In the genomic region with DNA sequence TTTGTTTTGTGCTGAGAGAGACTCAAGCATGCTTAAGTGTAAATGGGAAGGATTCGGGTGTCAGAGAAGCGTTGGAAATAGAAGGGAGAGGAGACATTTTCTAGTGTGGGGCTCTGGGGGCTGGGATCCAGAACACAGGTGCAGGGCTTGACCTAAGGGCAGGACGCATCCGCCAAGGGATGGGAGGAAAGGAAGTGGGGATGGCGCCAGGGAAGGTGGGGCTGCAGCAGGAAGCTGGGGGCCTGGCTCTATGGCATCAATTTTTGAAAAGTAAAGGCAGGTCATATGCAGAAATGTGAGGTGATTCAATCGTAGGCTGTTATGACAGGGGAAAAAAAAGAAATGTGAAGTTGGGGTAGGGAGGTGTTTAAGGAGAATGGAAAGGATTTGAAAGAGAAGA, we compare ENCODE assay signal across 29 cellular contexts.
"Had no signal": no experiment of that assay in that cellular context is flagged by ENCODE, and none has a peak within 500 bp of the region (broad histone marks: within the 10 kb centered on the region; RNA-seq: fewer than 3 reads in every experiment).

No MANE protein-coding gene starts in this region.

- H3K36me3 Mint-ChIP-seq: activated naive CD8-positive, alpha-beta T cell treated with anti-CD3 and anti-CD28 coated beads, Interleukin-2, amount 10 ng/mL, durations not matched to agents 7 days and 5 days had no signal

- H3K9me3 ChIP-seq: ascending aorta, colonic mucosa had no signal

- H3K36me3 ChIP-seq: ascending aorta, cardiac muscle cell, colonic mucosa had no signal

- ATAC-seq: activated CD8-positive, alpha-beta T cell treated with anti-CD3 and anti-CD28 coated beads for 36 hours; activated T-cell treated with anti-CD3 and anti-CD28 coated beads, Interleukin-2, amount 50 U/mL, for 72 hours; activated T-helper 17 cell treated with anti-CD3 and anti-CD28 coated beads, Interleukin-2, amount 50 U/mL, for 72 hours had no signal

- H3K27me3 ChIP-seq: ascending aorta, cardiac muscle cell, colonic mucosa had no signal

- DNase-seq: activated CD4-positive, alpha-beta T cell treated with anti-CD3 and anti-CD28 coated beads, Interleukin-2, amount 10 ng/mL, durations not matched to agents 24 days and 14 days; activated CD4-positive, alpha-beta T cell treated with anti-CD3 and anti-CD28 coated beads, Interleukin-2, amount 50 U/mL, for 4 hours; activated CD8-positive, alpha-beta T cell treated with anti-CD3 and anti-CD28 coated beads for 36 hours; activated effector memory CD4-positive, alpha-beta T cell treated with anti-CD3 and anti-CD28 coated beads, Interleukin-2, amount 50 U/mL, for 16 hours; activated naive CD4-positive, alpha-beta T cell; activated naive CD4-positive, alpha-beta T cell treated with anti-CD3 and anti-CD28 coated beads, Interleukin-2, amount 50 U/mL, for 16 hours; activated naive CD8-positive, alpha-beta T cell treated with anti-CD3 and anti-CD28 coated beads, Interleukin-2, amount 10 ng/mL, durations not matched to agents 7 days and 5 days; activated T-cell treated with anti-CD3 and anti-CD28 coated beads, Interleukin-2, amount 50 U/mL, for 1 hour; activated T-cell treated with anti-CD3 and anti-CD28 coated beads, Interleukin-2, amount 50 U/mL, for 72 hours; amygdala; colonic mucosa; NCI-H1105; NCI-H1417 treated with DMSO at 0.1 percent for 48 hours; NCI-H187 treated with DMSO at 0.1 percent for 48 hours; NCI-H2107; NCI-H226; NCI-H446 treated with DMSO at 0.1 percent for 48 hours; NCI-H524; NCI-H69; NCI-H82; Right ventricle myocardium superior; SW 1271; T-helper 1 cell; T-helper 2 cell; T-helper 9 cell had no signal

- H3K4me3 Mint-ChIP-seq: activated CD4-positive, alpha-beta T cell treated with anti-CD3 and anti-CD28 coated beads, Interleukin-2, amount 10 ng/mL, durations not matched to agents 24 days and 14 days; activated CD8-positive, alpha-beta T cell treated with anti-CD3 and anti-CD28 coated beads for 36 hours; activated naive CD8-positive, alpha-beta T cell treated with anti-CD3 and anti-CD28 coated beads, Interleukin-2, amount 10 ng/mL, durations not matched to agents 7 days and 5 days; activated T-cell treated with anti-CD3 and anti-CD28 coated beads, Interleukin-2, amount 50 U/mL, for 72 hours; activated T-helper 17 cell treated with anti-CD3 and anti-CD28 coated beads, Interleukin-2, amount 50 U/mL, for 72 hours; central memory CD8-positive, alpha-beta T cell had no signal

- H3K4me3 ChIP-seq: ascending aorta, cardiac muscle cell, colonic mucosa had no signal

- H3K4me1 ChIP-seq: ascending aorta, colonic mucosa had no signal

- H3K27ac ChIP-seq: ascending aorta, cardiac muscle cell, colonic mucosa had no signal

- H3K4me1 Mint-ChIP-seq: activated CD4-positive, alpha-beta T cell treated with anti-CD3 and anti-CD28 coated beads, Interleukin-2, amount 10 ng/mL, durations not matched to agents 24 days and 14 days; activated naive CD8-positive, alpha-beta T cell treated with anti-CD3 and anti-CD28 coated beads, Interleukin-2, amount 10 ng/mL, durations not matched to agents 7 days and 5 days; activated T-helper 17 cell treated with anti-CD3 and anti-CD28 coated beads, Interleukin-2, amount 50 U/mL, for 72 hours; central memory CD8-positive, alpha-beta T cell had no signal

- H3K27ac Mint-ChIP-seq: activated CD4-positive, alpha-beta T cell treated with anti-CD3 and anti-CD28 coated beads, Interleukin-2, amount 10 ng/mL, durations not matched to agents 24 days and 14 days; activated CD8-positive, alpha-beta T cell treated with anti-CD3 and anti-CD28 coated beads for 36 hours; activated naive CD8-positive, alpha-beta T cell treated with anti-CD3 and anti-CD28 coated beads, Interleukin-2, amount 10 ng/mL, durations not matched to agents 7 days and 5 days; activated T-cell treated with anti-CD3 and anti-CD28 coated beads, Interleukin-2, amount 50 U/mL, for 72 hours; activated T-helper 17 cell treated with anti-CD3 and anti-CD28 coated beads, Interleukin-2, amount 50 U/mL, for 72 hours had no signal

- H3K9me3 Mint-ChIP-seq: activated CD4-positive, alpha-beta T cell treated with anti-CD3 and anti-CD28 coated beads, Interleukin-2, amount 10 ng/mL, durations not matched to agents 24 days and 14 days; activated CD8-positive, alpha-beta T cell treated with anti-CD3 and anti-CD28 coated beads for 36 hours; activated naive CD8-positive, alpha-beta T cell treated with anti-CD3 and anti-CD28 coated beads, Interleukin-2, amount 10 ng/mL, durations not matched to agents 7 days and 5 days; activated T-cell treated with anti-CD3 and anti-CD28 coated beads, Interleukin-2, amount 50 U/mL, for 72 hours; activated T-helper 17 cell treated with anti-CD3 and anti-CD28 coated beads, Interleukin-2, amount 50 U/mL, for 72 hours; central memory CD8-positive, alpha-beta T cell had no signal
